10 cellular contexts compared by ENCODE assay signal in the genomic region with DNA sequence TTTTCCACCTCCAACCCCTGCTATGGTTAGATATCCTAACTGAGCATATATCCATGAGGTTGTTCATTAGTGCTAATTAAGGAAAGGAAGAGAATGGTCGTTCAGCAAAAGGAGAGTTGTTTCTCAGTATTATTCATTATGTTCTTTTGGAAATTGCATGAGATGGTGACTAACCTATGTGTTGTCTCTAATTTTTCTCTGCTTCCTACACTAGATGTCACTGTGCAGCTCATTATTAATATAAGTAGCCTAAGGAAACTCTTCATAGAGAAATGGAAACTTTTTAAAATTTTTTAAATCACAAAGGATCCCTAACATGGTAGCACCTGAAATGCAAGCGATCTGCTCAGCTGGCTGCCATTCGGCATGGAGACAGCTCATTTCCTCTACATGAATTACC.
DNase-seq lines count a peak whose midpoint lies in the region; ATAC-seq and TF ChIP-seq lines count a peak whose summit lies in the region.
"Had no signal": no experiment of that assay in that cellular context is flagged by ENCODE, and none has a peak within 500 bp of the region (broad histone marks: within the 10 kb centered on the region; RNA-seq: fewer than 3 reads in every experiment).

No MANE protein-coding gene starts in this region.

- H2AFZ ChIP-seq in SK-N-SH (ENCODE audit: low read depth): no peak overlapping the region

- peak; percentile 33 for TF ChIP-seq CTCF in SK-N-SH (IDR thresholded peaks at IDR 0.05)

- DNase-seq in SK-N-SH: no peak
- DNase-seq in RPMI7951 (ENCODE audit: low read depth): peak; percentile 43
- peak; percentile 13 for DNase-seq in fibroblast of gingiva (ENCODE audit: low read depth)
- peak; percentile 17 for DNase-seq in stromal cell of bone marrow (ENCODE audit: low read depth)
- no peak for DNase-seq in stimulated activated CD4-positive, alpha-beta T cell treated with anti-CD3 and anti-CD28 coated beads, Interleukin-1b, Interleukin-23, amount 100 ng/mL, for 48 hours
- DNase-seq in SKM-1 treated with dmso at 0.1 percent for 144 hours (lab: John Stamatoyannopoulos, UW; ENCODE audit: unreplicated experiment): no peak
- no peak for DNase-seq in SKM-1 (lab: John Stamatoyannopoulos, UW; ENCODE audit: unreplicated experiment)
- DNase-seq: activated B cell treated with CpG ODN at 0.5 μM for 24 hours; activated naive CD4-positive, alpha-beta T cell had no signal

- no peaks in the 10 kb centered on the region for H3K36me3 ChIP-seq in SK-N-SH (replicated peaks in 1 of 2; ENCODE audit: control insufficient read depth in 1 of 2, insufficient read depth in 2 of 2, low read length in 1 of 2)

- no peaks in the 10 kb centered on the region for H3K9me3 ChIP-seq in SK-N-SH

- ATAC-seq in SK-N-SH treated with all-trans-retinoic acid at 6 μM for 48 hours: no peak

- 13% methylated on average over 3 of the region's 3 CpGs for WGBS in SK-N-SH (ENCODE audit: low lambda C conversion rate)

- no peaks in the 10 kb centered on the region for H3K9me2 ChIP-seq in SK-N-SH

- no peaks in the 10 kb centered on the region for H4K20me1 ChIP-seq in SK-N-SH (ENCODE audit: insufficient read depth)

- TF ChIP-seq EP300 in SK-N-SH (IDR thresholded peaks at IDR 0.05; ENCODE audit: borderline replicate concordance in 1 of 2, low read depth in 1 of 2, low read length in 1 of 2): no peak

- H3K9ac ChIP-seq in SK-N-SH: no peak overlapping the region

- CTCF ChIA-PET in SK-N-SH (lab: Yijun Ruan, JAX): no interaction called here

- no peaks in the 10 kb centered on the region for H3K27me3 ChIP-seq in SK-N-SH (ENCODE audit: insufficient read depth)

- peak; percentile 39; the same call in 1 of the 2 replicates for TF ChIP-seq RAD21 in SK-N-SH (IDR thresholded peaks at IDR 0.05; ENCODE audit: low read length)

- H3K4me1 ChIP-seq in SK-N-SH (ENCODE audit: control insufficient read depth in 1 of 2, insufficient read depth in 2 of 2, low read depth in 1 of 2, low read length in 1 of 2): no peaks in the 10 kb centered on the region; a peak in 1 of 4 replicates

- POLR2A ChIA-PET in SK-N-SH (lab: Yijun Ruan, JAX): no interaction called here

- H3F3A ChIP-seq in SK-N-SH (replicated peaks; ENCODE audit: insufficient read depth): no peaks in the 10 kb centered on the region

- no peaks in the 10 kb centered on the region for H3K79me2 ChIP-seq in SK-N-SH (ENCODE audit: insufficient read depth)

- no peak overlapping the region for H3K27ac ChIP-seq in SK-N-SH (ENCODE audit: low read depth in 2 of 2, low read length in 1 of 2)

- H3K4me3 ChIP-seq in SK-N-SH (ENCODE audit: low read depth in 2 of 2, low read length in 1 of 2): no peak overlapping the region

- no peak overlapping the region for H3K4me2 ChIP-seq in SK-N-SH

TF ChIP-seq in SK-N-SH, 30 proteins besides CTCF, POLR2A, EP300 and RAD21 (continues in another document):
- TF ChIP-seq, protein P1, sequence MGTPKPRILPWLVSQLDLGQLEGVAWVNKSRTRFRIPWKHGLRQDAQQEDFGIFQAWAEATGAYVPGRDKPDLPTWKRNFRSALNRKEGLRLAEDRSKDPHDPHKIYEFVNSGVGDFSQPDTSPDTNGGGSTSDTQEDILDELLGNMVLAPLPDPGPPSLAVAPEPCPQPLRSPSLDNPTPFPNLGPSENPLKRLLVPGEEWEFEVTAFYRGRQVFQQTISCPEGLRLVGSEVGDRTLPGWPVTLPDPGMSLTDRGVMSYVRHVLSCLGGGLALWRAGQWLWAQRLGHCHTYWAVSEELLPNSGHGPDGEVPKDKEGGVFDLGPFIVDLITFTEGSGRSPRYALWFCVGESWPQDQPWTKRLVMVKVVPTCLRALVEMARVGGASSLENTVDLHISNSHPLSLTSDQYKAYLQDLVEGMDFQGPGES (IDR thresholded peaks at IDR 0.05; ENCODE audit: low read depth, low read length): no peak
- TF ChIP-seq SIN3A (IDR thresholded peaks at IDR 0.05; ENCODE audit: borderline replicate concordance, low read depth, low read length): no peak
- TF ChIP-seq, protein P2, sequence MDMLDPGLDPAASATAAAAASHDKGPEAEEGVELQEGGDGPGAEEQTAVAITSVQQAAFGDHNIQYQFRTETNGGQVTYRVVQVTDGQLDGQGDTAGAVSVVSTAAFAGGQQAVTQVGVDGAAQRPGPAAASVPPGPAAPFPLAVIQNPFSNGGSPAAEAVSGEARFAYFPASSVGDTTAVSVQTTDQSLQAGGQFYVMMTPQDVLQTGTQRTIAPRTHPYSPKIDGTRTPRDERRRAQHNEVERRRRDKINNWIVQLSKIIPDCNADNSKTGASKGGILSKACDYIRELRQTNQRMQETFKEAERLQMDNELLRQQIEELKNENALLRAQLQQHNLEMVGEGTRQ (IDR thresholded peaks at IDR 0.05; ENCODE audit: borderline replicate concordance, low read depth, low read length): no peak
- TF ChIP-seq RCOR1 (IDR thresholded peaks at IDR 0.05; ENCODE audit: low read length): no peak
- no peak for TF ChIP-seq GATA2 (CRISPR knock-in tag; IDR thresholded peaks at IDR 0.05)
- no peak for TF ChIP-seq PBX3 (IDR thresholded peaks at IDR 0.05)
- no peak for TF ChIP-seq TCF12 (IDR thresholded peaks at IDR 0.05)
- no peak for TF ChIP-seq CHD2 (IDR thresholded peaks at IDR 0.05; ENCODE audit: low read length, partially characterized antibody)
- TF ChIP-seq TEAD4 (IDR thresholded peaks at IDR 0.05; ENCODE audit: borderline replicate concordance, insufficient read depth): no peak
- no peak for TF ChIP-seq NFIC (IDR thresholded peaks at IDR 0.05; ENCODE audit: borderline replicate concordance)

TF ChIP-seq in SK-N-SH treated with all-trans-retinoic acid at 6 μM for 48 hours, 23 proteins besides CTCF, POLR2A, EP300 and RAD21 (continues in another document):
- TF ChIP-seq ISL1 (CRISPR knock-in tag; IDR thresholded peaks at IDR 0.05): no peak
- TF ChIP-seq ZFP30 (CRISPR knock-in tag; IDR thresholded peaks at IDR 0.05): no peak
- no peak for TF ChIP-seq PATZ1 (CRISPR knock-in tag; IDR thresholded peaks at IDR 0.05; ENCODE audit: borderline replicate concordance)
- no peak for TF ChIP-seq SNAI2 (CRISPR knock-in tag; IDR thresholded peaks at IDR 0.05)
- no peak for TF ChIP-seq RARB (CRISPR knock-in tag; IDR thresholded peaks at IDR 0.05)
- TF ChIP-seq, protein P3, sequence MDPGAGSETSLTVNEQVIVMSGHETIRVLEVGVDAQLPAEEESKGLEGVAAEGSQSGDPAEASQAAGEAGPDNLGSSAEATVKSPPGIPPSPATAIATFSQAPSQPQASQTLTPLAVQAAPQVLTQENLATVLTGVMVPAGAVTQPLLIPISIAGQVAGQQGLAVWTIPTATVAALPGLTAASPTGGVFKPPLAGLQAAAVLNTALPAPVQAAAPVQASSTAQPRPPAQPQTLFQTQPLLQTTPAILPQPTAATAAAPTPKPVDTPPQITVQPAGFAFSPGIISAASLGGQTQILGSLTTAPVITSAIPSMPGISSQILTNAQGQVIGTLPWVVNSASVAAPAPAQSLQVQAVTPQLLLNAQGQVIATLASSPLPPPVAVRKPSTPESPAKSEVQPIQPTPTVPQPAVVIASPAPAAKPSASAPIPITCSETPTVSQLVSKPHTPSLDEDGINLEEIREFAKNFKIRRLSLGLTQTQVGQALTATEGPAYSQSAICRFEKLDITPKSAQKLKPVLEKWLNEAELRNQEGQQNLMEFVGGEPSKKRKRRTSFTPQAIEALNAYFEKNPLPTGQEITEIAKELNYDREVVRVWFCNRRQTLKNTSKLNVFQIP (CRISPR knock-in tag; IDR thresholded peaks at IDR 0.05; ENCODE audit: borderline replicate concordance, low read depth): no peak
- TF ChIP-seq ESRRG (CRISPR knock-in tag; IDR thresholded peaks at IDR 0.05): no peak
- no peak for TF ChIP-seq TOX (CRISPR knock-in tag; IDR thresholded peaks at IDR 0.05; ENCODE audit: borderline replicate concordance)
- TF ChIP-seq, protein P4, sequence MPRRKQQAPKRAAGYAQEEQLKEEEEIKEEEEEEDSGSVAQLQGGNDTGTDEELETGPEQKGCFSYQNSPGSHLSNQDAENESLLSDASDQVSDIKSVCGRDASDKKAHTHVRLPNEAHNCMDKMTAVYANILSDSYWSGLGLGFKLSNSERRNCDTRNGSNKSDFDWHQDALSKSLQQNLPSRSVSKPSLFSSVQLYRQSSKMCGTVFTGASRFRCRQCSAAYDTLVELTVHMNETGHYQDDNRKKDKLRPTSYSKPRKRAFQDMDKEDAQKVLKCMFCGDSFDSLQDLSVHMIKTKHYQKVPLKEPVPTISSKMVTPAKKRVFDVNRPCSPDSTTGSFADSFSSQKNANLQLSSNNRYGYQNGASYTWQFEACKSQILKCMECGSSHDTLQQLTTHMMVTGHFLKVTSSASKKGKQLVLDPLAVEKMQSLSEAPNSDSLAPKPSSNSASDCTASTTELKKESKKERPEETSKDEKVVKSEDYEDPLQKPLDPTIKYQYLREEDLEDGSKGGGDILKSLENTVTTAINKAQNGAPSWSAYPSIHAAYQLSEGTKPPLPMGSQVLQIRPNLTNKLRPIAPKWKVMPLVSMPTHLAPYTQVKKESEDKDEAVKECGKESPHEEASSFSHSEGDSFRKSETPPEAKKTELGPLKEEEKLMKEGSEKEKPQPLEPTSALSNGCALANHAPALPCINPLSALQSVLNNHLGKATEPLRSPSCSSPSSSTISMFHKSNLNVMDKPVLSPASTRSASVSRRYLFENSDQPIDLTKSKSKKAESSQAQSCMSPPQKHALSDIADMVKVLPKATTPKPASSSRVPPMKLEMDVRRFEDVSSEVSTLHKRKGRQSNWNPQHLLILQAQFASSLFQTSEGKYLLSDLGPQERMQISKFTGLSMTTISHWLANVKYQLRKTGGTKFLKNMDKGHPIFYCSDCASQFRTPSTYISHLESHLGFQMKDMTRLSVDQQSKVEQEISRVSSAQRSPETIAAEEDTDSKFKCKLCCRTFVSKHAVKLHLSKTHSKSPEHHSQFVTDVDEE (CRISPR knock-in tag; IDR thresholded peaks at IDR 0.05): no peak

Comparison
In these comparisons a context has a peak if more than half of its experiments do, and no peak if none do; other contexts are left out.
1. DNase-seq: peak in RPMI7951 (single experiment), fibroblast of gingiva (single experiment) and stromal cell of bone marrow (single experiment); none in SK-N-SH (single experiment), stimulated activated CD4-positive, alpha-beta T cell treated with anti-CD3 and anti-CD28 coated beads, Interleukin-1b, Interleukin-23, amount 100 ng/mL, for 48 hours (single experiment), SKM-1 treated with dmso at 0.1 percent for 144 hours (single experiment) and SKM-1 (single experiment).